8 cellular contexts compared by ENCODE assay signal in genomic region chr14:95431199-95432145, GRCh38.
A peak's percentile ranks its signal among the peaks of the same experiment; 100 is the strongest.
DNase-seq lines count a peak whose midpoint lies in the region; ATAC-seq and TF ChIP-seq lines count a peak whose summit lies in the region.

No MANE protein-coding gene starts in this region.

- no peaks in the 10 kb centered on the region for H3K4me1 Mint-ChIP-seq in CD4-positive, alpha-beta T cell (ENCODE audit: low read depth)
- H3K4me1 Mint-ChIP-seq in H9 (peaks cover 0 to 2% of the 10 kb centered on the region in 2 experiments; a peak in 1 of 4 replicates), activated B cell treated with CpG ODN at 0.5 μM for 24 hours (peaks cover 3% of the 10 kb centered on the region)

- no peak overlapping the region for H2BK5ac ChIP-seq in H9 (ENCODE audit: insufficient read length, low read length)

- intact Hi-C loops in CD4-positive, alpha-beta T cell (cut with DNase I, micrococcal nuclease): no loop called here
- intact Hi-C loops in activated B cell treated with CpG ODN at 0.5 μM for 24 hours (cut with micrococcal nuclease) (loop anchor here (5.0 to 10.0 kb wide), 2 partner anchors 307 to 744 kb away; no protein-coding TSS in a partner anchor), thyroid gland (cut with DNase I) (loop anchor here (5.0 to 10.0 kb wide), 2 partner anchors 267 to 744 kb away; no protein-coding TSS in a partner anchor)

- H3K9ac ChIP-seq in H9 (ENCODE audit: extremely low read depth, insufficient read length, low read length): no peak overlapping the region

- no peak overlapping the region for H4K91ac ChIP-seq in H9 (ENCODE audit: insufficient read length, low read depth, low read length)

- H3K79me1 ChIP-seq in H9 (ENCODE audit: insufficient read depth, low read depth, low read length, poor library complexity, severe bottlenecking): no peaks in the 10 kb centered on the region

- no peak overlapping the region for H2BK20ac ChIP-seq in H9 (ENCODE audit: low read depth, low read length, poor library complexity, severe bottlenecking)

- H3K23ac ChIP-seq in H9 (ENCODE audit: insufficient read length, low read depth, low read length): no peak overlapping the region

- no peak overlapping the region for H3K27ac ChIP-seq in CD4-positive, alpha-beta T cell (ENCODE audit: low read depth, low read length)
- no peak overlapping the region for H3K27ac ChIP-seq in H9 (ENCODE audit: insufficient read length, low read depth, low read length)
- peak overlapping the region in 1 of 3 donors; percentile 12 for H3K27ac ChIP-seq in thyroid gland

- H3K27me3 ChIP-seq in CD4-positive, alpha-beta T cell (ENCODE audit: control insufficient read depth, insufficient read depth, low read length): no peaks in the 10 kb centered on the region
- H3K27me3 ChIP-seq in H9 (ENCODE audit: insufficient read depth, low read length) (no peaks in the 10 kb centered on the region), thyroid gland (no peaks in the 10 kb centered on the region)

- POLR2A ChIA-PET in CD4-positive, alpha-beta T cell (lab: Charles Lee): no interaction called here
- POLR2A ChIA-PET in activated B cell treated with CpG ODN at 0.5 μM for 24 hours (lab: Charles Lee): interaction anchor here (0.8 kb wide), 1 partner anchor 81 kb away, joined by 4 read pairs; no protein-coding TSS in a partner anchor

- H3K27ac Mint-ChIP-seq in CD4-positive, alpha-beta T cell: no peak overlapping the region
- no peak overlapping the region for H3K27ac Mint-ChIP-seq in H9
- no peak overlapping the region for H3K27ac Mint-ChIP-seq in activated B cell treated with CpG ODN at 0.5 μM for 24 hours

- no peak overlapping the region for H3T11ph ChIP-seq in H9 (ENCODE audit: low read length)

- no peak overlapping the region for H3K56ac ChIP-seq in H9 (ENCODE audit: insufficient read length, low read depth, low read length)

- TF ChIP-seq CTCF in CD4-positive, alpha-beta T cell (IDR thresholded peaks at IDR 0.05): peak; percentile 20
- TF ChIP-seq CTCF in H9 (conservative IDR thresholded peaks at IDR 0.05) (peak; percentile 80), activated B cell treated with CpG ODN at 0.5 μM for 24 hours (IDR thresholded peaks at IDR 0.05) (no peak), thyroid gland (IDR thresholded peaks at IDR 0.05) (peak; percentile 12 to 53 (median 38))

- no peak overlapping the region for H4K8ac ChIP-seq in H9 (replicated peaks; ENCODE audit: insufficient read length, low read depth, low read length)

- peak overlapping the region; percentile 72 for H2AFZ ChIP-seq in H9 (ENCODE audit: low read length)

- no peaks in the 10 kb centered on the region for H3K9me3 Mint-ChIP-seq in CD4-positive, alpha-beta T cell
- H3K9me3 Mint-ChIP-seq in H9: peaks cover 0 to 5% of the 10 kb centered on the region in 2 experiments; a peak in 3 of 5 replicates
- peaks cover 3% of the 10 kb centered on the region for H3K9me3 Mint-ChIP-seq in activated B cell treated with CpG ODN at 0.5 μM for 24 hours

- DNase-seq in CD4-positive, alpha-beta T cell: no peak
- DNase-seq in H9: peak; percentile 63
- DNase-seq in activated B cell treated with CpG ODN at 0.5 μM for 24 hours: no peak
- peak; percentile 56 for DNase-seq in iPS DF 4.7 (ENCODE audit: extremely low read depth, low spot score)
- peak in 1 of 2 donors; percentile 12 for DNase-seq in thyroid gland
- DNase-seq in activated CD4-positive, CD25-positive, alpha-beta regulatory T cell treated with anti-CD3 and anti-CD28 coated beads, Interleukin-2, amount 50 U/mL, for 72 hours: no peak
- no peak for DNase-seq in hepatic stellate cell (ENCODE audit: low spot score)

- TF ChIP-seq POLR2A in thyroid gland (IDR thresholded peaks at IDR 0.05): no peak

- H3K36me3 ChIP-seq in thyroid gland: peaks cover 11 to 14% of the 10 kb centered on the region in 2 donors

- no peak overlapping the region for H3K4me3 Mint-ChIP-seq in CD4-positive, alpha-beta T cell
- H3K4me3 Mint-ChIP-seq in H9 (no peak overlapping the region), activated B cell treated with CpG ODN at 0.5 μM for 24 hours (no peak overlapping the region)

- no peak overlapping the region for H2AK5ac ChIP-seq in H9 (ENCODE audit: insufficient read length, low read length)

- CTCF ChIA-PET in CD4-positive, alpha-beta T cell (lab: Charles Lee): no interaction called here
- CTCF ChIA-PET in activated B cell treated with CpG ODN at 0.5 μM for 24 hours (lab: Charles Lee): interaction anchor here (1.0 to 1.1 kb wide), 2 partner anchors 11 to 14 kb away, joined by 3 read pairs; no protein-coding TSS in a partner anchor

- no peak overlapping the region for H3K4me3 ChIP-seq in thyroid gland (replicated peaks in 1 of 3)

- H3K4me2 ChIP-seq in H9 (ENCODE audit: insufficient read depth, insufficient read length, low read length): no peak overlapping the region

- WGBS in H9 (ENCODE audit: extremely low coverage, insufficient read length, low lambda C conversion rate): no CpG with 5 or more reads among the region's 17 CpGs
- WGBS in thyroid gland, 2 donors: 71 to 77% methylated on average over 16 to 17 of the region's 17 CpGs

- no peaks in the 10 kb centered on the region for H4K20me1 ChIP-seq in H9 (ENCODE audit: control insufficient read depth, insufficient read depth, insufficient read length)

- H3K79me2 ChIP-seq in H9 (ENCODE audit: insufficient read depth, low read length): no peaks in the 10 kb centered on the region; the same call in 1 of the 2 replicates

- H3K18ac ChIP-seq in H9 (ENCODE audit: insufficient read length, low read depth, low read length): no peak overlapping the region

- H3K14ac ChIP-seq in H9 (ENCODE audit: insufficient read depth, low read length): no peak overlapping the region

- no peaks in the 10 kb centered on the region for H3K27me3 Mint-ChIP-seq in CD4-positive, alpha-beta T cell
- H3K27me3 Mint-ChIP-seq in H9 (ENCODE audit: low read depth) (peaks cover 2% of the 10 kb centered on the region), activated B cell treated with CpG ODN at 0.5 μM for 24 hours (no peaks in the 10 kb centered on the region)

- H2BK120ac ChIP-seq in H9 (ENCODE audit: low read depth, low read length, poor library complexity, severe bottlenecking): no peak overlapping the region

- no peak overlapping the region for H2BK12ac ChIP-seq in H9 (ENCODE audit: insufficient read length, low read depth, low read length)

- H3K9me3 ChIP-seq in CD4-positive, alpha-beta T cell (ENCODE audit: control insufficient read depth, low read length): no peaks in the 10 kb centered on the region
- no peaks in the 10 kb centered on the region for H3K9me3 ChIP-seq in H9 (ENCODE audit: control insufficient read depth, low read depth, low read length)
- no peaks in the 10 kb centered on the region for H3K9me3 ChIP-seq in thyroid gland

- H3K4ac ChIP-seq in H9 (ENCODE audit: low read depth, low read length): no peak overlapping the region

- H3K4me1 ChIP-seq in H9 (ENCODE audit: insufficient read depth, low read length) (no peaks in the 10 kb centered on the region), thyroid gland (no peaks in the 10 kb centered on the region)

- ATAC-seq in CD4-positive, alpha-beta T cell (ENCODE audit: poor library complexity): peak; percentile 29
- ATAC-seq in activated B cell treated with CpG ODN at 0.5 μM for 24 hours (ENCODE audit: low read depth) (peak; percentile 65), GM19351 (IDR thresholded peaks at IDR 0.05; ENCODE audit: unreplicated experiment) (no peak)

- H3K36me3 Mint-ChIP-seq in CD4-positive, alpha-beta T cell (ENCODE audit: low read depth): peaks cover 89% of the 10 kb centered on the region
- H3K36me3 Mint-ChIP-seq in H9 (ENCODE audit: insufficient read depth in 1 of 3, low read depth in 3 of 3): peaks cover 0 to 5% (median 0%) of the 10 kb centered on the region in 3 experiments; a peak in 2 of 7 replicates
- H3K36me3 Mint-ChIP-seq in activated B cell treated with CpG ODN at 0.5 μM for 24 hours (ENCODE audit: low read depth): peaks cover 89% of the 10 kb centered on the region

- no peaks in the 10 kb centered on the region for H3K23me2 ChIP-seq in H9 (ENCODE audit: insufficient read length, low read depth, low read length, poor library complexity, severe bottlenecking)

- no peak overlapping the region for H4K5ac ChIP-seq in H9 (ENCODE audit: insufficient read length, low read depth, low read length)

- H2BK15ac ChIP-seq in H9 (ENCODE audit: low read depth, low read length): no peak overlapping the region

Comparison
In these comparisons a context has a peak if more than half of its experiments do, and no peak if none do; other contexts are left out.
1. DNase-seq: peak in H9 (single experiment) and iPS DF 4.7 (single experiment); none in CD4-positive, alpha-beta T cell (0 of 10), activated B cell treated with CpG ODN at 0.5 μM for 24 hours (single experiment), activated CD4-positive, CD25-positive, alpha-beta regulatory T cell treated with anti-CD3 and anti-CD28 coated beads, Interleukin-2, amount 50 U/mL, for 72 hours (single experiment) and hepatic stellate cell (single experiment).
2. intact Hi-C loops: an anchor here in activated B cell treated with CpG ODN at 0.5 μM for 24 hours (5.0 to 10.0 kb wide) and thyroid gland (5.0 to 10.0 kb wide); none called in CD4-positive, alpha-beta T cell.